In genomic region chr7:158758563-158759244, GRCh38 we compare ENCODE assay signal across 14 cellular contexts. TPM values are rescaled to one million over a fixed set of nuclear protein-coding genes. Genes with fewer than 3 reads are reported as not detected.
DNase-seq lines count a peak whose midpoint lies in the region; ATAC-seq and TF ChIP-seq lines count a peak whose summit lies in the region.
"Had no signal": no experiment of that assay in that cellular context is flagged by ENCODE, and none has a peak within 500 bp of the region (broad histone marks: within the 10 kb centered on the region; RNA-seq: fewer than 3 reads in every experiment).

No MANE protein-coding gene starts in this region.

- no peaks in the 10 kb centered on the region for H3K27me3 ChIP-seq in osteoblast (ENCODE audit: insufficient read depth, low read length)

- peak overlapping the region; percentile 2 for H3K27ac Mint-ChIP-seq in activated T-cell treated with anti-CD3 and anti-CD28 coated beads, Interleukin-2, amount 50 U/mL, for 72 hours
- H3K27ac Mint-ChIP-seq in activated T-helper 17 cell treated with anti-CD3 and anti-CD28 coated beads, Interleukin-2, amount 50 U/mL, for 72 hours, result peak overlapping the region; percentile 66
- H3K27ac Mint-ChIP-seq in stimulated activated naive CD8-positive, alpha-beta T cell treated with anti-CD3 and anti-CD28 coated beads, Interleukin-15, amount 100 ng/mL, for 72 hours, result no peak overlapping the region
- H3K27ac Mint-ChIP-seq: B cell, H9 had no signal

- peaks cover 56% of the 10 kb centered on the region for H3K36me3 ChIP-seq in osteoblast (ENCODE audit: insufficient read depth, low read length)

- H3K4me1 ChIP-seq in osteoblast (ENCODE audit: insufficient read depth, low read length), result no peaks in the 10 kb centered on the region

- no peaks in the 10 kb centered on the region for H3K27me3 Mint-ChIP-seq in activated T-cell treated with anti-CD3 and anti-CD28 coated beads, Interleukin-2, amount 50 U/mL, for 72 hours (ENCODE audit: low read depth)
- no peaks in the 10 kb centered on the region for H3K27me3 Mint-ChIP-seq in activated T-helper 17 cell treated with anti-CD3 and anti-CD28 coated beads, Interleukin-2, amount 50 U/mL, for 72 hours
- no peaks in the 10 kb centered on the region for H3K27me3 Mint-ChIP-seq in stimulated activated naive CD8-positive, alpha-beta T cell treated with anti-CD3 and anti-CD28 coated beads, Interleukin-15, amount 100 ng/mL, for 72 hours
- H3K27me3 Mint-ChIP-seq: B cell; CD4-positive, CD25-positive, alpha-beta regulatory T cell had no signal

- TF ChIP-seq CTCF in osteoblast (IDR thresholded peaks at IDR 0.05; ENCODE audit: extremely low read depth, low read depth, low read length), result no peak

- no peaks in the 10 kb centered on the region for H3K79me2 ChIP-seq in osteoblast (ENCODE audit: insufficient read depth, low read length)

- no peaks in the 10 kb centered on the region for H4K20me1 ChIP-seq in osteoblast (ENCODE audit: insufficient read depth, low read length)

- no peaks in the 10 kb centered on the region for H3K9me3 Mint-ChIP-seq in activated T-cell treated with anti-CD3 and anti-CD28 coated beads, Interleukin-2, amount 50 U/mL, for 72 hours
- H3K9me3 Mint-ChIP-seq in activated T-helper 17 cell treated with anti-CD3 and anti-CD28 coated beads, Interleukin-2, amount 50 U/mL, for 72 hours, result no peaks in the 10 kb centered on the region
- no peaks in the 10 kb centered on the region for H3K9me3 Mint-ChIP-seq in stimulated activated naive CD8-positive, alpha-beta T cell treated with anti-CD3 and anti-CD28 coated beads, Interleukin-15, amount 100 ng/mL, for 72 hours
- H3K9me3 Mint-ChIP-seq: CD4-positive, CD25-positive, alpha-beta regulatory T cell; H9 had no signal

- DNase-seq in activated T-cell treated with anti-CD3 and anti-CD28 coated beads, Interleukin-2, amount 50 U/mL, for 72 hours, result no peak
- no peak for DNase-seq in activated T-cell treated with anti-CD3 and anti-CD28 coated beads, Interleukin-2, amount 50 U/mL, for 48 hours
- DNase-seq in NCI-H510A (lab: John Stamatoyannopoulos, UW) (peak; percentile 63), osteoblast (ENCODE audit: insufficient read length, low spot score, missing footprints) (no peak)
- no peak for DNase-seq in stimulated activated naive CD8-positive, alpha-beta T cell treated with anti-CD3 and anti-CD28 coated beads, Interleukin-15, amount 100 ng/mL, for 72 hours
- DNase-seq: Calu3; CD4-positive, CD25-positive, alpha-beta regulatory T cell; H9; NCI-H446; NCI-H748 treated with DMSO at 0.1 percent for 48 hours; RPMI8226 had no signal

- H2AFZ ChIP-seq in osteoblast (ENCODE audit: low read length), result no peak overlapping the region

- no peak overlapping the region for H3K4me3 Mint-ChIP-seq in activated T-cell treated with anti-CD3 and anti-CD28 coated beads, Interleukin-2, amount 50 U/mL, for 72 hours
- H3K4me3 Mint-ChIP-seq in activated T-helper 17 cell treated with anti-CD3 and anti-CD28 coated beads, Interleukin-2, amount 50 U/mL, for 72 hours, result no peak overlapping the region
- H3K4me3 Mint-ChIP-seq in stimulated activated naive CD8-positive, alpha-beta T cell treated with anti-CD3 and anti-CD28 coated beads, Interleukin-15, amount 100 ng/mL, for 72 hours, result no peak overlapping the region
- H3K4me3 Mint-ChIP-seq: B cell; CD4-positive, CD25-positive, alpha-beta regulatory T cell; H9 had no signal

- no peaks in the 10 kb centered on the region for H3K9me3 ChIP-seq in osteoblast (ENCODE audit: low read depth, low read length)

- peak; percentile 57 to 82 for ATAC-seq in activated T-cell treated with anti-CD3 and anti-CD28 coated beads, Interleukin-2, amount 50 U/mL, for 72 hours (replicated peaks in 1 of 2)
- peak; percentile 96 for ATAC-seq in activated T-helper 17 cell treated with anti-CD3 and anti-CD28 coated beads, Interleukin-2, amount 50 U/mL, for 72 hours (replicated peaks)
- peak; percentile 57 for ATAC-seq in stimulated activated naive CD8-positive, alpha-beta T cell treated with anti-CD3 and anti-CD28 coated beads, Interleukin-15, amount 100 ng/mL, for 72 hours
- no peak for ATAC-seq in HG03520 (IDR thresholded peaks at IDR 0.05; ENCODE audit: unreplicated experiment)

- H3K4me3 ChIP-seq in osteoblast (ENCODE audit: insufficient read depth, low read length), result no peak overlapping the region

- peaks cover 13 to 19% of the 10 kb centered on the region in 2 donors for H3K36me3 Mint-ChIP-seq in activated T-cell treated with anti-CD3 and anti-CD28 coated beads, Interleukin-2, amount 50 U/mL, for 72 hours (ENCODE audit: insufficient read depth in 2 of 2)
- peaks cover 87% of the 10 kb centered on the region for H3K36me3 Mint-ChIP-seq in activated T-helper 17 cell treated with anti-CD3 and anti-CD28 coated beads, Interleukin-2, amount 50 U/mL, for 72 hours (ENCODE audit: low read depth)

- peaks cover 10% of the 10 kb centered on the region for H3K4me1 Mint-ChIP-seq in activated T-cell treated with anti-CD3 and anti-CD28 coated beads, Interleukin-2, amount 50 U/mL, for 72 hours (ENCODE audit: low read depth)
- H3K4me1 Mint-ChIP-seq in activated T-helper 17 cell treated with anti-CD3 and anti-CD28 coated beads, Interleukin-2, amount 50 U/mL, for 72 hours, result peaks cover 13% of the 10 kb centered on the region
- H3K4me1 Mint-ChIP-seq in stimulated activated naive CD8-positive, alpha-beta T cell treated with anti-CD3 and anti-CD28 coated beads, Interleukin-15, amount 100 ng/mL, for 72 hours, result peaks cover 6% of the 10 kb centered on the region
- H3K4me1 Mint-ChIP-seq: B cell had no signal

- no peak overlapping the region for H3K27ac ChIP-seq in osteoblast (ENCODE audit: low read depth, low read length)

- H3K4me2 ChIP-seq in osteoblast (ENCODE audit: insufficient read depth, low read length), result no peak overlapping the region

RNA-seq across cellular contexts. Expression of gene NCAPG2, which starts 54.1 kb away (rescaled TPM):
- total RNA-seq in activated T-cell treated with anti-CD3 and anti-CD28 coated beads, Interleukin-2, amount 50 U/mL, for 72 hours, result 100 to 1,000 TPM; 129 to 134 TPM
- 100 to 1,000 TPM; 129 to 141 TPM for total RNA-seq in activated T-helper 17 cell treated with anti-CD3 and anti-CD28 coated beads, Interleukin-2, amount 50 U/mL, for 72 hours
- total RNA-seq in osteoblast, result 8.0 TPM in 2 replicates

Comparison
In these comparisons a context has a peak if more than half of its experiments do, and no peak if none do; other contexts are left out.
1. H3K27ac Mint-ChIP-seq: peak in activated T-cell treated with anti-CD3 and anti-CD28 coated beads, Interleukin-2, amount 50 U/mL, for 72 hours (single experiment) and activated T-helper 17 cell treated with anti-CD3 and anti-CD28 coated beads, Interleukin-2, amount 50 U/mL, for 72 hours (single experiment); none in stimulated activated naive CD8-positive, alpha-beta T cell treated with anti-CD3 and anti-CD28 coated beads, Interleukin-15, amount 100 ng/mL, for 72 hours (0 of 2).
2. RNA of gene NCAPG2, which starts 54.1 kb away (total RNA-seq): 129 to 141 TPM in activated T-helper 17 cell treated with anti-CD3 and anti-CD28 coated beads, Interleukin-2, amount 50 U/mL, for 72 hours and 129 to 134 TPM in activated T-cell treated with anti-CD3 and anti-CD28 coated beads, Interleukin-2, amount 50 U/mL, for 72 hours; 8.0 TPM in osteoblast; every median in the first group is over 10 times any median in the second.